ENCODE assay signal across 19 cellular contexts in the genomic region with DNA sequence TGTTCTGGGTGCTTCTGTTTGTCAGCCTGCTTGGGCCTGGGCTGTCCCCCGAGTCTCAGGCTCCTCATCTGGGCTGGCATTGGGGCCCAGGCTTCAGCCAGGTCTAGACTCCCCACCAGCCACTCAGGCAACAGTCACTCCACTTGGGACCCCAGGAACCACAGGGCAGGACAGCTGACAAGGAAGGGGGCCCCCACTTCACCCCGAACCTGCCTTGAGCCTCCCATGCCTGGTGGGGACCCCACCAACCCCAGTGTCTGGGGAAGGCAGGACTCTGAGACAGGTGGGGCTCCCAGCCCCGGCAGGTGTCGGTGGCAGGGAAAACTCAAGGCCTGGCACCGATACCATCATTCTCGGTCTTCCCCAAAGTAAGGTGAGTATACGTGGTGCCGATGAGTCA. TPM values are rescaled to one million over a fixed set of nuclear protein-coding genes. Genes with fewer than 3 reads are reported as not detected.
DNase-seq lines count a peak whose midpoint lies in the region; ATAC-seq and TF ChIP-seq lines count a peak whose summit lies in the region.
"Had no signal": no experiment of that assay in that cellular context is flagged by ENCODE, and none has a peak within 500 bp of the region (broad histone marks: within the 10 kb centered on the region; RNA-seq: fewer than 3 reads in every experiment).

No MANE protein-coding gene starts in this region.

- intact Hi-C loops in cardiac septum (cut with DNase I) (loop anchor here (2.0 to 10.0 kb wide), 3 partner anchors 202 to 505 kb away; no protein-coding TSS in a partner anchor), right cardiac atrium (cut with DNase I) (loop anchor here (2.0 to 10.0 kb wide), 4 partner anchors 200 to 508 kb away; no protein-coding TSS in a partner anchor), posterior vena cava (cut with DNase I) (loop anchor here in 1 of 2 donors (2.0 kb wide), 1 partner anchor 506 kb away; no protein-coding TSS in a partner anchor), testis (cut with DNase I; ENCODE audit: low total_unique reads) (no loop called here)

- WGBS in right cardiac atrium, result 88% methylated on average over 8 of the region's 8 CpGs
- 77 to 88% methylated on average over 6 to 8 of the region's 8 CpGs for WGBS in testis, 2 donors

- ATAC-seq in right cardiac atrium (no peak), esophagus mucosa (peak; percentile 5), GM18873 (IDR thresholded peaks at IDR 0.05; ENCODE audit: low FRiP score, unreplicated experiment) (no peak)
- ATAC-seq: HCT116, HepG2 had no signal

- H3K4me3 ChIP-seq in right cardiac atrium (ENCODE audit: low read length) (no peak overlapping the region), testis (no peak overlapping the region)
- H3K4me3 ChIP-seq: BLaER1, GM23248 had no signal

- no peaks in the 10 kb centered on the region for H3K4me1 ChIP-seq in right cardiac atrium (ENCODE audit: control insufficient read depth, insufficient read depth, low read length)
- H3K4me1 ChIP-seq in testis, result no peaks in the 10 kb centered on the region

- DNase-seq in cardiac septum (ENCODE audit: low spot score) (peak; percentile 61), right cardiac atrium (no peak), posterior vena cava (ENCODE audit: low spot score) (peak; percentile 68), kidney tubule cell (ENCODE audit: low spot score) (no peak), testis (no peak)
- DNase-seq: 8988T; CD4-positive, alpha-beta memory T cell; DMS79 treated with DMSO at 0.1 percent for 48 hours; GF-D8; GM23248; HFFc6 had no signal

- H3K27ac ChIP-seq in right cardiac atrium (ENCODE audit: low read length), result no peak overlapping the region
- no peak overlapping the region for H3K27ac ChIP-seq in testis
- H3K27ac ChIP-seq: BLaER1, GM23248 had no signal

- TF ChIP-seq CTCF in testis (IDR thresholded peaks at IDR 0.05), result no peak

- no peaks in the 10 kb centered on the region for H3K36me3 ChIP-seq in testis (ENCODE audit: low read depth, missing control alignments)
- H3K36me3 ChIP-seq: BLaER1 had no signal

- no peaks in the 10 kb centered on the region for H3K27me3 ChIP-seq in right cardiac atrium (ENCODE audit: control insufficient read depth, insufficient read depth)
- H3K27me3 ChIP-seq in testis, result no peaks in the 10 kb centered on the region

- H3K9me3 ChIP-seq in right cardiac atrium (ENCODE audit: control insufficient read depth, low read length) (no peaks in the 10 kb centered on the region), testis (no peaks in the 10 kb centered on the region)
- H3K9me3 ChIP-seq: BLaER1 had no signal

- TF ChIP-seq POLR2A in testis (IDR thresholded peaks at IDR 0.05), result no peak

RNA-seq across cellular contexts. Expression of a gene that starts 11.7 kb away (rescaled TPM):
- total RNA-seq in cardiac septum, result 11.8 TPM
- 10 to 100 TPM in 3 of 4 donors, 1 to 10 TPM in 1; 8.7 to 13.6 (median 10.6) TPM for total RNA-seq in right cardiac atrium
- polyA plus RNA-seq in right cardiac atrium, result 10.1 TPM
- total RNA-seq in esophagus mucosa, result 12.1 TPM
- 10 to 100 TPM; 17.2 to 18.5 TPM for total RNA-seq in posterior vena cava
- total RNA-seq in testis, result 10 to 100 TPM; 38.0 to 38.7 TPM
- 27.0 TPM for polyA plus RNA-seq in testis (ENCODE audit: insufficient read depth, low read depth, low replicate concordance)

RNA-seq across cellular contexts. Expression of a gene that starts 17.0 kb away (rescaled TPM):
- total RNA-seq in cardiac septum (not detected), right cardiac atrium (not detected), esophagus mucosa (not detected), posterior vena cava (not detected), testis (under 1 TPM; 0.31 TPM)
- polyA plus RNA-seq in right cardiac atrium (not detected), testis (ENCODE audit: insufficient read depth, low read depth, low replicate concordance) (0.37 TPM)
- total RNA-seq: CD4-positive, alpha-beta memory T cell; GM23248; HepG2; HFFc6 had no signal
- polyA plus RNA-seq: AG04450; CD14-positive monocyte; CD4-positive, alpha-beta memory T cell; GM23248; IgD-negative memory B cell had no signal

RNA-seq across cellular contexts. Expression of a gene that starts 45.9 kb away (rescaled TPM):
- total RNA-seq in cardiac septum (258 TPM), right cardiac atrium (100 to 1,000 TPM; 113 to 149 (median 142) TPM), esophagus mucosa (63.7 TPM), posterior vena cava (100 to 1,000 TPM in 1 of 2 donors, 10 to 100 TPM in 1; 65.8 to 100 TPM), testis (10 to 100 TPM in 1 of 2 donors, 1 to 10 TPM in 1; 8.8 to 13.7 TPM)
- polyA plus RNA-seq in right cardiac atrium (55.9 TPM), testis (ENCODE audit: insufficient read depth, low read depth, low replicate concordance) (16.4 TPM)
- polyA plus RNA-seq: CD14-positive monocyte had no signal

Comparison
In these comparisons a context has a peak if more than half of its experiments do, and no peak if none do; other contexts are left out.
1. DNase-seq: peak in cardiac septum (single experiment) and posterior vena cava (single experiment); none in right cardiac atrium (0 of 3), kidney tubule cell (single experiment) and testis (single experiment).